Comparison of ENCODE assay signal across 8 cellular contexts in genomic region chr7:138000081-138000701, GRCh38. TPM values are rescaled to one million over a fixed set of nuclear protein-coding genes. Genes with fewer than 3 reads are reported as not detected.
DNase-seq lines count a peak whose midpoint lies in the region; ATAC-seq and TF ChIP-seq lines count a peak whose summit lies in the region.

No MANE protein-coding gene starts in this region.

- peak overlapping the region; percentile 99 for H3K9ac ChIP-seq in mesenchymal stem cell (ENCODE audit: low read length)

- no peaks in the 10 kb centered on the region for H3K36me3 ChIP-seq in mesenchymal stem cell (ENCODE audit: control insufficient read depth in 1 of 2, insufficient read depth in 2 of 2, low read depth in 1 of 2, low read length in 2 of 2)
- no peaks in the 10 kb centered on the region for H3K36me3 ChIP-seq in upper lobe of left lung

- H3K4ac ChIP-seq in mesenchymal stem cell (ENCODE audit: low read depth in 1 of 2, low read length in 2 of 2): peak overlapping the region in 1 of 2 experiments; percentile 87

- H3K79me1 ChIP-seq in mesenchymal stem cell (replicated peaks; ENCODE audit: low read length, poor library complexity, severe bottlenecking): no peaks in the 10 kb centered on the region

- H2BK5ac ChIP-seq in mesenchymal stem cell (ENCODE audit: low read depth, low read length, poor library complexity, severe bottlenecking): peak overlapping the region; percentile 33

- H3K4me2 ChIP-seq in mesenchymal stem cell (ENCODE audit: low read length, poor library complexity, severe bottlenecking): peak overlapping the region; percentile 77

- peak overlapping the region; percentile 22 for H2BK120ac ChIP-seq in mesenchymal stem cell (ENCODE audit: low read depth, low read length)

- no peaks in the 10 kb centered on the region for H3K27me3 Mint-ChIP-seq in activated naive CD4-positive, alpha-beta T cell treated with anti-CD3 and anti-CD28 coated beads, Interleukin-2, amount 50 U/mL, for 24 hours

- H3K27ac Mint-ChIP-seq in activated naive CD4-positive, alpha-beta T cell treated with anti-CD3 and anti-CD28 coated beads, Interleukin-2, amount 50 U/mL, for 24 hours: no peak overlapping the region

- peak overlapping the region; percentile 95 for H3K4me3 Mint-ChIP-seq in activated naive CD4-positive, alpha-beta T cell treated with anti-CD3 and anti-CD28 coated beads, Interleukin-2, amount 50 U/mL, for 24 hours

- H4K91ac ChIP-seq in mesenchymal stem cell (ENCODE audit: low read length): peak overlapping the region; percentile 57

- H3K9me3 Mint-ChIP-seq in activated naive CD4-positive, alpha-beta T cell treated with anti-CD3 and anti-CD28 coated beads, Interleukin-2, amount 50 U/mL, for 24 hours: no peaks in the 10 kb centered on the region

- H3K4me3 ChIP-seq in mesenchymal stem cell (ENCODE audit: insufficient read depth in 1 of 2, low read depth in 1 of 2, low read length in 2 of 2) (peak overlapping the region; percentile 44 to 96), upper lobe of left lung (peak overlapping the region; percentile 23 to 98 (median 78))

- H2AFZ ChIP-seq in mesenchymal stem cell (ENCODE audit: low read depth, low read length): no peak overlapping the region

- H3K9me3 ChIP-seq in mesenchymal stem cell (ENCODE audit: control insufficient read depth, low read length): no peaks in the 10 kb centered on the region
- H3K9me3 ChIP-seq in upper lobe of left lung: no peaks in the 10 kb centered on the region

- H3K27ac ChIP-seq in mesenchymal stem cell (ENCODE audit: low read length, poor library complexity, severe bottlenecking) (peak overlapping the region; percentile 96), upper lobe of left lung (peak overlapping the region; percentile 89 to 95 (median 94))

- H2BK15ac ChIP-seq in mesenchymal stem cell (ENCODE audit: low read depth, poor library complexity, severe bottlenecking): peak overlapping the region; percentile 68

- no peaks in the 10 kb centered on the region for H3K27me3 ChIP-seq in mesenchymal stem cell (ENCODE audit: control insufficient read depth in 1 of 2, insufficient read depth in 1 of 2, low read length in 2 of 2)
- no peaks in the 10 kb centered on the region for H3K27me3 ChIP-seq in upper lobe of left lung

- H3K4me1 Mint-ChIP-seq in activated naive CD4-positive, alpha-beta T cell treated with anti-CD3 and anti-CD28 coated beads, Interleukin-2, amount 50 U/mL, for 24 hours: peaks cover 58% of the 10 kb centered on the region

- peak overlapping the region; percentile 69 to 87 for H2BK12ac ChIP-seq in mesenchymal stem cell (ENCODE audit: low read length in 2 of 2)

- WGBS in mesenchymal stem cell: 1% methylated on average over 7 of the region's 7 CpGs
- 17 to 19% methylated on average over 7 of the region's 7 CpGs for WGBS in upper lobe of left lung, 2 donors

- no peak overlapping the region for H3K14ac ChIP-seq in mesenchymal stem cell (ENCODE audit: low read length in 2 of 2)

- no peak for TF ChIP-seq EP300 in upper lobe of left lung (IDR thresholded peaks at IDR 0.05)

- TF ChIP-seq CTCF in upper lobe of left lung (IDR thresholded peaks at IDR 0.05): no peak

- no peaks in the 10 kb centered on the region for H3K36me3 Mint-ChIP-seq in activated naive CD4-positive, alpha-beta T cell treated with anti-CD3 and anti-CD28 coated beads, Interleukin-2, amount 50 U/mL, for 24 hours

- ATAC-seq in upper lobe of left lung (ENCODE audit: low FRiP score in 2 of 2): peak; percentile 34 to 47

- H3K4me1 ChIP-seq in mesenchymal stem cell (ENCODE audit: control insufficient read depth, insufficient read depth, low read depth, low read length) (peaks cover 6% of the 10 kb centered on the region), upper lobe of left lung (peaks cover 24 to 40% (median 27%) of the 10 kb centered on the region in 4 donors)

- H3K23ac ChIP-seq in mesenchymal stem cell (ENCODE audit: low read length in 2 of 2): no peak overlapping the region

- no peak for DNase-seq in activated naive CD4-positive, alpha-beta T cell (lab: John Stamatoyannopoulos, UW)
- peak; percentile 94 for DNase-seq in RPMI7951 (ENCODE audit: low read depth)
- DNase-seq in ecto neural progenitor cell (ENCODE audit: low spot score): peak; percentile 77
- DNase-seq in mesenchymal stem cell: peak; percentile 97
- DNase-seq in upper lobe of left lung: peak in 1 of 2 donors; percentile 37
- no peak for DNase-seq in activated CD4-positive, alpha-beta T cell treated with anti-CD3 and anti-CD28 coated beads for 1 hour
- no peak for DNase-seq in COLO829 (ENCODE audit: low spot score)

- peak overlapping the region; percentile 54 for H2AK5ac ChIP-seq in mesenchymal stem cell (ENCODE audit: low read length, severe bottlenecking)

- peak overlapping the region; percentile 67 to 75 for H3K18ac ChIP-seq in mesenchymal stem cell (ENCODE audit: low read depth in 1 of 2, low read length in 2 of 2)

- no peak for TF ChIP-seq POLR2A in upper lobe of left lung (IDR thresholded peaks at IDR 0.05)

- H4K8ac ChIP-seq in mesenchymal stem cell (ENCODE audit: low read length): no peak overlapping the region

RNA-seq across cellular contexts. Expression of gene CREB3L2, which starts 1.7 kb away (rescaled TPM):
- 21.2 and 23.8 TPM in 2 replicates for total RNA-seq in RPMI7951 (2014; rRNA removed; shearing (Covaris generic))
- 52.7 TPM for polyA plus RNA-seq in mesenchymal stem cell (2013, experiment 1 of 2)
- polyA plus RNA-seq in mesenchymal stem cell (2013, experiment 2 of 2): 51.1 TPM
- total RNA-seq in upper lobe of left lung: 10 to 100 TPM; 26.9 to 73.5 (median 34.2) TPM

Comparison
In these comparisons a context has a peak if more than half of its experiments do, and no peak if none do; other contexts are left out.
1. DNase-seq: peak in RPMI7951 (single experiment), ecto neural progenitor cell (single experiment) and mesenchymal stem cell (single experiment); none in activated naive CD4-positive, alpha-beta T cell (0 of 4), activated CD4-positive, alpha-beta T cell treated with anti-CD3 and anti-CD28 coated beads for 1 hour (single experiment) and COLO829 (single experiment).